23 cellular contexts compared by ENCODE assay signal in genomic region chr7:97155897-97156418, GRCh38. TPM values are rescaled to one million over a fixed set of nuclear protein-coding genes. Genes with fewer than 3 reads are reported as not detected.
DNase-seq lines count a peak whose midpoint lies in the region; ATAC-seq, FAIRE-seq and TF ChIP-seq lines count a peak whose summit lies in the region.
"Had no signal": no experiment of that assay in that cellular context is flagged by ENCODE, and none has a peak within 500 bp of the region (broad histone marks: within the 10 kb centered on the region; RNA-seq: fewer than 3 reads in every experiment).

No MANE protein-coding gene starts in this region.

- H3K36me3 ChIP-seq in liver (ENCODE audit: control insufficient read depth in 4 of 4, insufficient read depth in 3 of 4, low read depth in 1 of 4, low read length in 3 of 4), result peaks cover 0 to 1% (median 0%) of the 10 kb centered on the region in 4 donors
- H3K36me3 ChIP-seq: BE2C had no signal

- peaks cover 0 to 4% (median 1%) of the 10 kb centered on the region in 4 donors for H3K9me3 ChIP-seq in liver (ENCODE audit: control insufficient read depth in 4 of 4, low read length in 3 of 4)
- H3K9me3 ChIP-seq: BE2C had no signal

- no peak for DNase-seq in GM12892 (ENCODE audit: insufficient read length)
- DNase-seq in stimulated activated CD4-positive, alpha-beta T cell treated with anti-CD3 and anti-CD28 coated beads, Interleukin-2, amount 100 ng/mL, for 48 hours, result no peak
- DNase-seq in HK-2 (ENCODE audit: unreplicated experiment), result no peak
- DNase-seq in NCI-H226, result no peak
- DNase-seq: ACHN; AML-193; BE2C; CD4-positive, alpha-beta T cell; CD8-positive, alpha-beta memory T cell; DMS 273 treated with DMSO at 0.1 percent for 48 hours; DMS79; EL; GDM1; GOT3; HCEC 1CT had no signal

- H3K27ac ChIP-seq in liver (ENCODE audit: low read depth in 1 of 2, low read length in 2 of 2), result no peak overlapping the region
- H3K27ac ChIP-seq: BLaER1 treated with 17β-estradiol and CSF1 and Interleukin-3, amounts not matched to agents 10 nM and 100 nM had no signal

- FAIRE-seq in GM12892 (lab: Jason Lieb, UNC) (peak; percentile 30), islet of Langerhans (lab: Jason Lieb, UNC) (peak; percentile 68)
- FAIRE-seq: D721Med, GM12878, GM18507, H54 had no signal

- no peak overlapping the region for H3K9ac ChIP-seq in liver (ENCODE audit: low read depth in 1 of 2, low read length in 2 of 2)
- H3K9ac ChIP-seq: BLaER1 treated with 17β-estradiol and CSF1 and Interleukin-3, amounts not matched to agents 10 nM and 100 nM had no signal

- no peak for TF ChIP-seq POLR2A in GM12892 (IDR thresholded peaks at IDR 0.05; ENCODE audit: low read depth, low read length)

- no peak for TF ChIP-seq RAD21 in liver (IDR thresholded peaks at IDR 0.05)

- 49% methylated on average over 2 of the region's 2 CpGs for WGBS in liver

- no peak overlapping the region for H3K4me3 ChIP-seq in liver (ENCODE audit: low read depth in 1 of 3, low read length in 3 of 3)
- H3K4me3 ChIP-seq: BLaER1 treated with 17β-estradiol and CSF1 and Interleukin-3, amounts not matched to agents 10 nM and 100 nM; GM12878 had no signal

- no peaks in the 10 kb centered on the region for H3K27me3 ChIP-seq in liver (ENCODE audit: control insufficient read depth in 4 of 4, insufficient read depth in 4 of 4, low read length in 3 of 4)
- H3K27me3 ChIP-seq: BE2C; BLaER1 treated with 17β-estradiol and CSF1 and Interleukin-3, amounts not matched to agents 10 nM and 100 nM had no signal

- ATAC-seq in esophagus mucosa, result no peak
- ATAC-seq: GM12878 had no signal

- H3K4me1 ChIP-seq in liver (ENCODE audit: control insufficient read depth in 4 of 4, insufficient read depth in 4 of 4, low read length in 3 of 4), result peaks cover 0 to 14% (median 3%) of the 10 kb centered on the region in 4 donors
- H3K4me1 ChIP-seq: BE2C; BLaER1 treated with 17β-estradiol and CSF1 and Interleukin-3, amounts not matched to agents 10 nM and 100 nM had no signal

- TF ChIP-seq CTCF in liver (IDR thresholded peaks at IDR 0.05; ENCODE audit: low read depth, low read length, missing input control), result no peak

TF ChIP-seq in liver, 16 proteins besides CTCF, POLR2A, EP300 and RAD21:
- TF ChIP-seq JUND (IDR thresholded peaks at IDR 0.05) (no peak), HNF4A (conservative IDR thresholded peaks at IDR 0.05) (peak; percentile 23 to 35), RXRA (IDR thresholded peaks at IDR 0.05) (peak; percentile 31 to 64)

RNA-seq across cellular contexts. Expression of gene SDHAF3, which starts 38.5 kb away (rescaled TPM):
- polyA plus RNA-seq in GM12892 (2012; ENCODE audit: missing spikeins), result 26.1 TPM
- 1 to 10 TPM; 8.6 to 9.9 TPM for total RNA-seq in liver
- polyA plus RNA-seq in liver, result 10 to 100 TPM; 11.0 to 34.1 TPM
- 18.5 TPM for total RNA-seq in esophagus mucosa
